Comparison of ENCODE assay signal across 23 cellular contexts in the genomic region with DNA sequence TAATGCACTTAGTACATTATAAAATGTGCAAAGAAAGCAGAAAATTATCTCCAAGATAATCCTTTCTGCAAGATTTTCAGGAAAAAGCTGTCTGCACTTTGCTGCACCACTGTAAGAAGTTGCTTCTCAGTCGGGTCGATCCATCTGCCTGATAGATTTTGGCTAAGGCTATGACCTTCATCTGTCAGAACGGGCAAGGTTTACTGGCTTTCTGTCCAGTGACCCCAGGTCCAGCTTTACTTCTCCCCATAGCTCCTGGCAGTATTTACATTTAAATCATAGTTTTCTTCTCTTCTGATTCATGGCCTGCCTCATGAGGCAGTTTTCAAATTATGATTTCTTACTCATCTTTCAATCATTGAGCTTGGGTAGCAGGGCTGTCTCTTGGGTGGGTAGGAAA.
"Had no signal": no experiment of that assay in that cellular context is flagged by ENCODE, and none has a peak within 500 bp of the region (broad histone marks: within the 10 kb centered on the region; RNA-seq: fewer than 3 reads in every experiment).

No MANE protein-coding gene starts in this region.

- H3K27ac Mint-ChIP-seq: activated CD8-positive, alpha-beta T cell treated with anti-CD3 and anti-CD28 coated beads, Interleukin-2, amount 10 ng/mL, durations not matched to agents 7 days and 5 days; activated naive CD4-positive, alpha-beta T cell treated with anti-CD3 and anti-CD28 coated beads for 36 hours; activated naive CD8-positive, alpha-beta T cell; T-helper 1 cell treated with Interleukin-12 subunit alpha and Interleukin-12 subunit beta and Interleukin-4 antibody, amounts not matched to agents 30 μg/mL and 1 μg/mL, for 36 hours had no signal

- H3K4me3 Mint-ChIP-seq: activated CD8-positive, alpha-beta T cell treated with anti-CD3 and anti-CD28 coated beads, Interleukin-2, amount 10 ng/mL, durations not matched to agents 7 days and 5 days; activated naive CD4-positive, alpha-beta T cell treated with anti-CD3 and anti-CD28 coated beads for 36 hours; activated naive CD8-positive, alpha-beta T cell; activated T-cell treated with anti-CD3 and anti-CD28 coated beads, Interleukin-2, amount 50 U/mL, for 4 hours; T-helper 1 cell treated with Interleukin-12 subunit alpha and Interleukin-12 subunit beta and Interleukin-4 antibody, amounts not matched to agents 30 μg/mL and 1 μg/mL, for 36 hours had no signal

- H3K27me3 Mint-ChIP-seq: activated naive CD8-positive, alpha-beta T cell had no signal

- DNase-seq: activated CD4-positive, alpha-beta T cell treated with anti-CD3 and anti-CD28 coated beads for 48 hours; activated CD4-positive, alpha-beta T cell treated with anti-CD3 and anti-CD28 coated beads, Interleukin-2, amount 50 U/mL, for 4 hours; activated CD4-positive, CD25-positive, alpha-beta regulatory T cell treated with anti-CD3 and anti-CD28 coated beads, Interleukin-2, amount 50 U/mL, for 72 hours; activated CD8-positive, alpha-beta T cell treated with anti-CD3 and anti-CD28 coated beads, Interleukin-2, amount 10 ng/mL, durations not matched to agents 7 days and 5 days; activated effector memory CD4-positive, alpha-beta T cell treated with anti-CD3 and anti-CD28 coated beads, Interleukin-2, amount 50 U/mL, for 16 hours; activated naive CD4-positive, alpha-beta T cell treated with anti-CD3 and anti-CD28 coated beads for 36 hours; activated T-cell treated with anti-CD3 and anti-CD28 coated beads, Interleukin-2, amount 50 U/mL, for 4 hours; amygdala; brain microvascular endothelial cell; MM.1S; NCI-H1105; NCI-H1436; NCI-H187; NCI-H2081; NCI-H510A treated with DMSO at 0.1 percent for 48 hours; PC-3; SHP77 had no signal

- H3K9me3 ChIP-seq: SJSA1 had no signal

- H3K27ac ChIP-seq: brain microvascular endothelial cell, SJSA1 had no signal

- H3K36me3 Mint-ChIP-seq: activated naive CD8-positive, alpha-beta T cell had no signal

- H3K36me3 ChIP-seq: brain microvascular endothelial cell, SJSA1 had no signal

- FAIRE-seq: astrocyte, RCC 7860 had no signal

- ATAC-seq: activated CD8-positive, alpha-beta T cell treated with anti-CD3 and anti-CD28 coated beads, Interleukin-2, amount 10 ng/mL, durations not matched to agents 7 days and 5 days; activated T-cell treated with anti-CD3 and anti-CD28 coated beads, Interleukin-2, amount 50 U/mL, for 4 hours; PC-3; SK-N-SH treated with all-trans-retinoic acid at 6 μM for 48 hours had no signal

- H3K27me3 ChIP-seq: brain microvascular endothelial cell, SJSA1 had no signal

- H3K4me3 ChIP-seq: SJSA1 had no signal

- H3K9me3 Mint-ChIP-seq: activated naive CD4-positive, alpha-beta T cell treated with anti-CD3 and anti-CD28 coated beads for 36 hours; activated T-cell treated with anti-CD3 and anti-CD28 coated beads, Interleukin-2, amount 50 U/mL, for 4 hours; T-helper 1 cell treated with Interleukin-12 subunit alpha and Interleukin-12 subunit beta and Interleukin-4 antibody, amounts not matched to agents 30 μg/mL and 1 μg/mL, for 36 hours had no signal

- H3K4me1 ChIP-seq: SJSA1 had no signal
